ENCODE assay signal across 18 cellular contexts in the genomic region with DNA sequence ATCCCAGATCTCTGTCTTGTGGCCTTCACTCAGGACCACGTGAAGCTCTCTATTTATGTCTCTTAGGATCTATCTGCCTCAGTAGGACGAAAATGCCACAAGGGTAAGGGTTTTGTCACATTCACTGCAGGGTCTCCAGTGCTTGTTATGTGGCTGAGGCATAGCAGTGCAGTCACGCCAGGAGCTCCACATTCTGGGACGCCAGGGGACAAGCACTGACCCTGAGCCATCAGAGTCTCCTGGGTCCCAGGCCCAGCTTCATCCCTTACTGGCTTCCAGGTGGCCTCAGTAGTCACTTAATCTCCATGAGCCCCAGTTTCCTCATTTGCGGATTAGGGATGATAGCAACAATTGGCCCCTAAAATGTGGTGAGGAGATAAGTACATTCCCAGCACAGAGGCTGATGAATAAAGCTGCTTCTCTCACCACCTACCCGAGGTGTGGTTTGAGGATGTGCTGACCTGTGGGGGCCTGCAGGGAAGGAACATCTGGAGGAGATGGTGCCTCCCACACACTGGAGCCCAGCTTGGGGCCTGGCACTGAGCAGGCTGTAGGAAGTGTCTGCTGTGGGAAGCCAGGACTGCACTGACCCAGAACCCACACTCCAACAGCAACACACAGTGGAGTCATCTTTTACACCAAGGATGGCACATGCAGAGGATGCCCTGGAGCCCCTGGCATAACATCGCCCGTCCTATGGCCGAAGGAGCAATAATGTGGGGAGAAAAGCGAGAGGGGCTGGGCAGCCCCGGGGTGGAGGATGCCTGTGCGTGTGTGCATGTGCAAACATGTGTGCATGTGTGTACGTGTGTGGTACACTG.
DNase-seq lines count a peak whose midpoint lies in the region; ATAC-seq and TF ChIP-seq lines count a peak whose summit lies in the region.
"Had no signal": no experiment of that assay in that cellular context is flagged by ENCODE, and none has a peak within 500 bp of the region (broad histone marks: within the 10 kb centered on the region; RNA-seq: fewer than 3 reads in every experiment).

No MANE protein-coding gene starts in this region.

- H3K4me1 Mint-ChIP-seq in nephron progenitor cell, result peaks cover 24% of the 10 kb centered on the region
- H3K4me1 Mint-ChIP-seq in stimulated activated effector memory CD8-positive, alpha-beta T cell treated with anti-CD3 and anti-CD28 coated beads, Interleukin-12 subunit alpha, Interleukin-12 subunit beta, amount 100 ng/mL, for 72 hours, result peaks cover 10% of the 10 kb centered on the region

- no peak overlapping the region for H3K4me3 ChIP-seq in RWPE2 (ENCODE audit: severe bottlenecking)
- H3K4me3 ChIP-seq: GM23248, HAP-1 had no signal

- TF ChIP-seq CTCF in RWPE2 (IDR thresholded peaks at IDR 0.05; ENCODE audit: poor library complexity, severe bottlenecking) (no peak), nephron progenitor cell (IDR thresholded peaks at IDR 0.05) (no peak)

- no peaks in the 10 kb centered on the region for H3K36me3 ChIP-seq in RWPE2 (ENCODE audit: low read depth)
- H3K36me3 ChIP-seq: HAP-1 had no signal

- H3K9me3 Mint-ChIP-seq in nephron progenitor cell, result peaks cover 7% of the 10 kb centered on the region
- no peaks in the 10 kb centered on the region for H3K9me3 Mint-ChIP-seq in stimulated activated effector memory CD8-positive, alpha-beta T cell treated with anti-CD3 and anti-CD28 coated beads, Interleukin-12 subunit alpha, Interleukin-12 subunit beta, amount 100 ng/mL, for 72 hours

- peaks cover 21% of the 10 kb centered on the region for H3K27me3 Mint-ChIP-seq in nephron progenitor cell (ENCODE audit: low read depth, poor library complexity)

- H3K4me1 ChIP-seq in RWPE2 (ENCODE audit: insufficient read depth, poor library complexity, severe bottlenecking), result no peaks in the 10 kb centered on the region
- H3K4me1 ChIP-seq: HAP-1 had no signal

- H3K27me3 ChIP-seq in RWPE2 (ENCODE audit: insufficient read depth, poor library complexity, severe bottlenecking), result no peaks in the 10 kb centered on the region

- no peak overlapping the region for H3K27ac Mint-ChIP-seq in nephron progenitor cell
- no peak overlapping the region for H3K27ac Mint-ChIP-seq in stimulated activated effector memory CD8-positive, alpha-beta T cell treated with anti-CD3 and anti-CD28 coated beads, Interleukin-12 subunit alpha, Interleukin-12 subunit beta, amount 100 ng/mL, for 72 hours

- DNase-seq in NCI-H82 (lab: John Stamatoyannopoulos, UW) (peak; percentile 7), NCI-H82 treated with DMSO at 0.1 percent for 48 hours (lab: John Stamatoyannopoulos, UW; ENCODE audit: unreplicated experiment) (no peak), RWPE2 (ENCODE audit: low spot score) (peak; percentile 32), nephron progenitor cell (no peak), NCI-H524 treated with DMSO at 0.1 percent for 48 hours (lab: John Stamatoyannopoulos, UW) (no peak)
- DNase-seq in stimulated activated effector memory CD8-positive, alpha-beta T cell treated with anti-CD3 and anti-CD28 coated beads, Interleukin-12 subunit alpha, Interleukin-12 subunit beta, amount 100 ng/mL, for 72 hours (ENCODE audit: low spot score in 2 of 2), result no peak
- DNase-seq: AML-193, DMS79 treated with DMSO at 0.1 percent for 48 hours, GM23248, NCI-H1694 treated with DMSO at 0.1 percent for 48 hours, NCI-H2227 treated with DMSO at 0.1 percent for 48 hours, NCI-H510A treated with DMSO at 0.1 percent for 48 hours, PC-3 had no signal

- H3K27ac ChIP-seq in RWPE2 (ENCODE audit: poor library complexity, severe bottlenecking), result no peak overlapping the region
- H3K27ac ChIP-seq: 22Rv1, GM23248, RWPE1 had no signal

- H3K36me3 Mint-ChIP-seq in nephron progenitor cell (ENCODE audit: low read depth), result no peaks in the 10 kb centered on the region
- no peaks in the 10 kb centered on the region for H3K36me3 Mint-ChIP-seq in stimulated activated effector memory CD8-positive, alpha-beta T cell treated with anti-CD3 and anti-CD28 coated beads, Interleukin-12 subunit alpha, Interleukin-12 subunit beta, amount 100 ng/mL, for 72 hours

- ATAC-seq in RWPE2 (ENCODE audit: low read depth) (no peak), GM21576 (IDR thresholded peaks at IDR 0.05; ENCODE audit: unreplicated experiment) (no peak), HG02763 (IDR thresholded peaks at IDR 0.05; ENCODE audit: unreplicated experiment) (no peak)
- ATAC-seq in stimulated activated effector memory CD8-positive, alpha-beta T cell treated with anti-CD3 and anti-CD28 coated beads, Interleukin-12 subunit alpha, Interleukin-12 subunit beta, amount 100 ng/mL, for 72 hours, result peak; percentile 19
- ATAC-seq: PC-3 had no signal

- no peaks in the 10 kb centered on the region for H3K9me3 ChIP-seq in RWPE2 (ENCODE audit: severe bottlenecking)

- peak overlapping the region; percentile 14 for H3K4me3 Mint-ChIP-seq in nephron progenitor cell
- H3K4me3 Mint-ChIP-seq in stimulated activated effector memory CD8-positive, alpha-beta T cell treated with anti-CD3 and anti-CD28 coated beads, Interleukin-12 subunit alpha, Interleukin-12 subunit beta, amount 100 ng/mL, for 72 hours, result no peak overlapping the region

Comparison
In these comparisons a context has a peak if more than half of its experiments do, and no peak if none do; other contexts are left out.
1. DNase-seq: peak in NCI-H82 (single experiment) and RWPE2 (single experiment); none in NCI-H82 treated with DMSO at 0.1 percent for 48 hours (single experiment), nephron progenitor cell (single experiment), stimulated activated effector memory CD8-positive, alpha-beta T cell treated with anti-CD3 and anti-CD28 coated beads, Interleukin-12 subunit alpha, Interleukin-12 subunit beta, amount 100 ng/mL, for 72 hours (0 of 2) and NCI-H524 treated with DMSO at 0.1 percent for 48 hours (single experiment).